ENCODE assay signal across 1 cellular context in genomic region chr3:107522510-107523360, GRCh38.
TF ChIP-seq lines count a peak whose summit lies in the region.

Gene BBX, plus strand, starts transcription at chr3:107522962. Its CDS starts 187,499 bp downstream, at chr3:107710461.

TF ChIP-seq in HepG2, 621 proteins besides CTCF, POLR2A, EP300 and RAD21 (continued from another document and continues in another):
- TF ChIP-seq ZNF414 (CRISPR knock-in tag; IDR thresholded peaks at IDR 0.05) (peak; percentile 68; the same call in 1 of the 2 replicates), GTF2F1 (IDR thresholded peaks at IDR 0.05; ENCODE audit: low read length) (no peak), CSRNP1 (CRISPR knock-in tag; IDR thresholded peaks at IDR 0.05) (no peak), ZMYM2 (CRISPR knock-in tag; IDR thresholded peaks at IDR 0.05) (no peak), ZSCAN9 (CRISPR knock-in tag; IDR thresholded peaks at IDR 0.05; ENCODE audit: borderline replicate concordance) (no peak), JDP2 (CRISPR knock-in tag; IDR thresholded peaks at IDR 0.05; ENCODE audit: borderline replicate concordance) (no peak), ZBTB8A (CRISPR knock-in tag; IDR thresholded peaks at IDR 0.05; ENCODE audit: borderline replicate concordance, low read depth) (no peak), U2AF2 (IDR thresholded peaks at IDR 0.05; ENCODE audit: low read depth, low read length) (no peak), GABPA (IDR thresholded peaks at IDR 0.05; ENCODE audit: low read depth, low read length) (no peak), GABPA (CRISPR knock-in tag; IDR thresholded peaks at IDR 0.05; ENCODE audit: low read depth) (peak; percentile 17), THYN1 (CRISPR knock-in tag; IDR thresholded peaks at IDR 0.05; ENCODE audit: borderline replicate concordance, low read depth) (no peak), HNF4A (CRISPR knock-in tag; IDR thresholded peaks at IDR 0.05) (peak; percentile 14; the same call in 1 of the 2 replicates), FOXO1 (CRISPR knock-in tag; IDR thresholded peaks at IDR 0.05) (no peak), ZNF550 (CRISPR knock-in tag; IDR thresholded peaks at IDR 0.05; ENCODE audit: borderline replicate concordance) (no peak), TAF15 (IDR thresholded peaks at IDR 0.05; ENCODE audit: low read depth, low read length, poor library complexity, severe bottlenecking) (no peak), ZNF235 (CRISPR knock-in tag; IDR thresholded peaks at IDR 0.05; ENCODE audit: borderline replicate concordance) (no peak), CEBPG (CRISPR knock-in tag; IDR thresholded peaks at IDR 0.05) (0 out of 2 replicates have a peak, but pooled peaks have one; percentile 32), SOX6 (IDR thresholded peaks at IDR 0.05) (no peak), SOX6 (CRISPR knock-in tag; IDR thresholded peaks at IDR 0.05) (peak; percentile 24; the same call in 1 of the 2 replicates), HIVEP1 (CRISPR knock-in tag; IDR thresholded peaks at IDR 0.05) (no peak), ZNF331 (CRISPR knock-in tag; IDR thresholded peaks at IDR 0.05) (peak; percentile 32; the same call in 1 of the 2 replicates), ZBTB40 (IDR thresholded peaks at IDR 0.05) (no peak), ZBTB40 (CRISPR knock-in tag; IDR thresholded peaks at IDR 0.05) (no peak), ZNF280B (CRISPR knock-in tag; IDR thresholded peaks at IDR 0.05; ENCODE audit: borderline replicate concordance) (no peak), ZNF318 (CRISPR knock-in tag; IDR thresholded peaks at IDR 0.05) (no peak), NKX3-1 (CRISPR knock-in tag; IDR thresholded peaks at IDR 0.05) (peak; percentile 39; the same call in 1 of the 2 replicates), HNF1A (IDR thresholded peaks at IDR 0.05; ENCODE audit: low read depth) (no peak), HNF1A (CRISPR knock-in tag; IDR thresholded peaks at IDR 0.05; ENCODE audit: borderline replicate concordance) (no peak), ZNF761 (CRISPR knock-in tag; conservative IDR thresholded peaks at IDR 0.05) (no peak)
